ENCODE assay signal across 9 cellular contexts in genomic region chr5:61167382-61167781, GRCh38. TPM values are rescaled to one million over a fixed set of nuclear protein-coding genes. Genes with fewer than 3 reads are reported as not detected.
DNase-seq lines count a peak whose midpoint lies in the region; ATAC-seq, FAIRE-seq and TF ChIP-seq lines count a peak whose summit lies in the region.
"Had no signal": no experiment of that assay in that cellular context is flagged by ENCODE, and none has a peak within 500 bp of the region (broad histone marks: within the 10 kb centered on the region; RNA-seq: fewer than 3 reads in every experiment).

No MANE protein-coding gene starts in this region.

- H3K27ac Mint-ChIP-seq in HFFc6: no peak overlapping the region
- H3K27ac Mint-ChIP-seq: activated T-cell treated with anti-CD3 and anti-CD28 coated beads, Interleukin-2, amount 50 U/mL, for 72 hours had no signal

- no peak for FAIRE-seq in GM12878 (lab: Jason Lieb, UNC)

- no TSS peak for BruUV-seq in GM12878 (replicated peaks; lab: Mats Ljungman, UMichigan)

- peaks cover 18% of the 10 kb centered on the region for H3K4me1 Mint-ChIP-seq in HFFc6 (ENCODE audit: low read depth)

- H3K4me2 ChIP-seq in GM12878 (ENCODE audit: control insufficient read depth, insufficient read depth) (no peak overlapping the region), mesenchymal stem cell (ENCODE audit: low read length, poor library complexity, severe bottlenecking) (no peak overlapping the region)

- H3K79me1 ChIP-seq in mesenchymal stem cell (replicated peaks; ENCODE audit: low read length, poor library complexity, severe bottlenecking): peaks cover 6% of the 10 kb centered on the region

- no peak overlapping the region for H3K23ac ChIP-seq in mesenchymal stem cell (ENCODE audit: low read length in 2 of 2)

- peaks cover 18% of the 10 kb centered on the region for H3K79me2 ChIP-seq in GM12878 (ENCODE audit: control insufficient read depth, insufficient read depth, low read length)

- no peak overlapping the region for H2BK120ac ChIP-seq in mesenchymal stem cell (ENCODE audit: low read depth, low read length)

- TF ChIP-seq CTCF in HFFc6 (IDR thresholded peaks at IDR 0.05) (peak; percentile 56), GM12878 (IDR thresholded peaks at IDR 0.05 in 2 of 3, conservative IDR thresholded peaks at IDR 0.05 in 1 of 3; ENCODE audit: control insufficient read depth in 2 of 3, extremely low read depth in 1 of 3, insufficient read depth in 1 of 3, low read depth in 3 of 3, low read length in 3 of 3) (peak; percentile 31 to 73 (median 37); a peak in 5 of 6 replicates)

- 29% methylated on average over 4 of the region's 4 CpGs for WGBS in GM12878 (ENCODE audit: insufficient coverage, insufficient replicate concordance, low lambda C conversion rate, missing lambda C conversion rate)
- 77% methylated on average over 2 of the region's 4 CpGs for WGBS in mesenchymal stem cell

- no peaks in the 10 kb centered on the region; the same call in 1 of the 2 replicates for H3K4me1 ChIP-seq in GM12878 (ENCODE audit: control insufficient read depth, insufficient read depth, low read length)
- H3K4me1 ChIP-seq in mesenchymal stem cell (ENCODE audit: control insufficient read depth, insufficient read depth, low read depth, low read length): peaks cover 4% of the 10 kb centered on the region

- no peak overlapping the region for H3K4me3 Mint-ChIP-seq in HFFc6
- H3K4me3 Mint-ChIP-seq: activated T-cell treated with anti-CD3 and anti-CD28 coated beads, Interleukin-2, amount 50 U/mL, for 72 hours had no signal

- H3K9me3 Mint-ChIP-seq in HFFc6: no peaks in the 10 kb centered on the region
- H3K9me3 Mint-ChIP-seq: activated T-cell treated with anti-CD3 and anti-CD28 coated beads, Interleukin-2, amount 50 U/mL, for 72 hours had no signal

- RAD21 ChIA-PET in GM12878 (lab: Charles Lee; ENCODE audit: unreplicated experiment): interaction anchor here (0.8 to 1.4 kb wide), 3 partner anchors 9 to 240 kb away, joined by 3 to 5 read pairs (median 4); no protein-coding TSS in a partner anchor

- POLR2A ChIA-PET in GM12878 (lab: Charles Lee): interaction anchor here (0.6 kb wide), 1 partner anchor 241 kb away, joined by 3 read pairs; no protein-coding TSS in a partner anchor

- no peak overlapping the region for H3K18ac ChIP-seq in mesenchymal stem cell (ENCODE audit: low read depth in 1 of 2, low read length in 2 of 2)

- SMC1A ChIA-PET in GM12878 (lab: Charles Lee; ENCODE audit: uncharacterized antibody, unreplicated experiment): interaction anchor here (1.0 to 3.1 kb wide), 5 partner anchors 9 to 34 kb away, joined by 3 to 16 read pairs (median 4); no protein-coding TSS in a partner anchor

- CTCF ChIA-PET in GM12878 (lab: Yijun Ruan, JAX): interaction anchor here (1.1 to 2.1 kb wide), 4 partner anchors 15 to 34 kb away, joined by 3 to 8 read pairs (median 5); no protein-coding TSS in a partner anchor

- no peak overlapping the region for H2BK15ac ChIP-seq in mesenchymal stem cell (ENCODE audit: low read depth, poor library complexity, severe bottlenecking)

- H3K36me3 ChIP-seq in GM12878 (ENCODE audit: control insufficient read depth in 2 of 2, insufficient read depth in 2 of 2, low read length in 1 of 2) (no peaks in the 10 kb centered on the region), mesenchymal stem cell (ENCODE audit: control insufficient read depth in 1 of 2, insufficient read depth in 2 of 2, low read depth in 1 of 2, low read length in 2 of 2) (no peaks in the 10 kb centered on the region)

- ATAC-seq in GM12878 (peak; percentile 33), HG03108 (IDR thresholded peaks at IDR 0.05; ENCODE audit: unreplicated experiment) (no peak), GM21825 (IDR thresholded peaks at IDR 0.05; ENCODE audit: unreplicated experiment) (no peak), HG03045 (IDR thresholded peaks at IDR 0.05; ENCODE audit: unreplicated experiment) (no peak)
- ATAC-seq: activated T-cell treated with anti-CD3 and anti-CD28 coated beads, Interleukin-2, amount 50 U/mL, for 72 hours had no signal

- peak; percentile 84 for TF ChIP-seq RAD21 in GM12878 (IDR thresholded peaks at IDR 0.05; ENCODE audit: insufficient read depth, low read depth, low read length)

- peaks cover 11% of the 10 kb centered on the region for H3K36me3 Mint-ChIP-seq in HFFc6 (ENCODE audit: low read depth)

- no peak overlapping the region for H3K4ac ChIP-seq in mesenchymal stem cell (ENCODE audit: low read depth in 1 of 2, low read length in 2 of 2)

- H3K14ac ChIP-seq in mesenchymal stem cell (ENCODE audit: low read length in 2 of 2): no peak overlapping the region

- H3K27ac ChIP-seq in GM12878 (ENCODE audit: control insufficient read depth, insufficient read depth): no peak overlapping the region
- no peak overlapping the region for H3K27ac ChIP-seq in mesenchymal stem cell (ENCODE audit: low read length, poor library complexity, severe bottlenecking)

- H2AFZ ChIP-seq in GM12878 (ENCODE audit: control insufficient read depth, low read depth, low read length): no peak overlapping the region
- H2AFZ ChIP-seq in mesenchymal stem cell (ENCODE audit: low read depth, low read length): no peak overlapping the region

- TF ChIP-seq EP300 in GM12878 (IDR thresholded peaks at IDR 0.05; ENCODE audit: borderline replicate concordance in 1 of 2, control insufficient read depth in 1 of 2, low read depth in 2 of 2, low read length in 2 of 2): no peak

- H3K9ac ChIP-seq in GM12878 (ENCODE audit: control insufficient read depth, insufficient read depth, low read length) (no peak overlapping the region), mesenchymal stem cell (ENCODE audit: low read length) (peak overlapping the region; percentile 22)

- H3K27me3 Mint-ChIP-seq in HFFc6 (ENCODE audit: insufficient read depth): no peaks in the 10 kb centered on the region; the same call in 1 of the 2 replicates

- TF ChIP-seq POLR2A in GM12878 (IDR thresholded peaks at IDR 0.05; ENCODE audit: low read depth, low read length): no peak

- H3K27me3 ChIP-seq in GM12878 (replicated peaks in 1 of 2; ENCODE audit: control insufficient read depth in 2 of 2, insufficient read depth in 2 of 2, low read length in 1 of 2): no peaks in the 10 kb centered on the region
- H3K27me3 ChIP-seq in mesenchymal stem cell (ENCODE audit: control insufficient read depth in 1 of 2, insufficient read depth in 1 of 2, low read length in 2 of 2): no peaks in the 10 kb centered on the region

- no peak overlapping the region for H4K91ac ChIP-seq in mesenchymal stem cell (ENCODE audit: low read length)

- H4K20me1 ChIP-seq in GM12878 (ENCODE audit: control insufficient read depth, insufficient read depth): no peaks in the 10 kb centered on the region

- intact Hi-C loops in GM12878 (cut with micrococcal nuclease; ENCODE audit: unreplicated experiment): loop anchor here (2.0 to 10.0 kb wide), 4 partner anchors 367 to 767 kb away; no protein-coding TSS in a partner anchor

- no peak overlapping the region for H2BK12ac ChIP-seq in mesenchymal stem cell (ENCODE audit: low read length in 2 of 2)

- in situ Hi-C loops in Caki2 (cut with HindIII; ENCODE audit: low pct_unique_long_range_greater_than_20kb, low sequenced_read_pairs): no loop called here
- in situ Hi-C loops in GM12878 (cut with MboI): loop anchor here (10.0 kb wide), 1 partner anchor 157 kb away; no protein-coding TSS in a partner anchor

- H4K8ac ChIP-seq in mesenchymal stem cell (ENCODE audit: low read length): no peak overlapping the region

- H3K4me3 ChIP-seq in GM12878 (no peak overlapping the region), mesenchymal stem cell (ENCODE audit: insufficient read depth in 1 of 2, low read depth in 1 of 2, low read length in 2 of 2) (no peak overlapping the region)

- H3K9me3 ChIP-seq in GM12878 (replicated peaks; ENCODE audit: control insufficient read depth, insufficient read depth, low read length) (no peaks in the 10 kb centered on the region; the same call in 2 of the 3 replicates), mesenchymal stem cell (ENCODE audit: control insufficient read depth, low read length) (no peaks in the 10 kb centered on the region)

- H2BK5ac ChIP-seq in mesenchymal stem cell (ENCODE audit: low read depth, low read length, poor library complexity, severe bottlenecking): no peak overlapping the region

- peak; percentile 28 for DNase-seq in Caki2 (ENCODE audit: low read depth)
- no peak for DNase-seq in HFFc6
- no peak for DNase-seq in GM12878 (ENCODE audit: low read depth, low spot score)
- peak; percentile 39 for DNase-seq in mesenchymal stem cell
- no peak for DNase-seq in effector CD8-positive, alpha-beta T cell (lab: John Stamatoyannopoulos, UW)
- DNase-seq: activated T-cell treated with anti-CD3 and anti-CD28 coated beads, Interleukin-2, amount 50 U/mL, for 72 hours had no signal

- H2AK5ac ChIP-seq in mesenchymal stem cell (ENCODE audit: low read length, severe bottlenecking): no peak overlapping the region

TF ChIP-seq in GM12878, 131 proteins besides CTCF, POLR2A, EP300 and RAD21 (continues in another document):
- TF ChIP-seq TARDBP (IDR thresholded peaks at IDR 0.05; ENCODE audit: borderline replicate concordance): no peak

RNA-seq across cellular contexts. Expression of gene SMIM15, which starts 5.1 kb away (rescaled TPM):
- total RNA-seq in Caki2 (2014; rRNA removed; shearing (Covaris generic); ENCODE audit: low replicate concordance): 66.9 and 159 TPM in 2 replicates
- 10 to 100 TPM; 62.6 to 76.8 (median 68.6) TPM for total RNA-seq in HFFc6 (2021; fragmentation: NEBNext Ultra II Directional; extraction: Animal tissue kit (Norgen Biotek cat#: 25700))
- total RNA-seq in GM12878 (2013; cell fraction: nucleolus; rRNA removed): 14.9 and 18.4 TPM in 2 replicates
- total RNA-seq in GM12878 (2014; rRNA removed): 54.4 and 59.3 TPM in 2 replicates
- total RNA-seq in GM12878 (2014; rRNA removed; fragmentation: Illumina TruSeq; extraction: Trizol): 45.1 and 46.1 TPM in 2 replicates
- total RNA-seq in GM12878 (2021): 60.9 and 64.3 TPM in 2 replicates
- 14.3 TPM for polyA plus RNA-seq in GM12878 (2011; ENCODE audit: low read depth)
- 47.1 and 59.3 TPM in 2 replicates for polyA plus RNA-seq in GM12878 (2011; rRNA removed)
- polyA plus RNA-seq in GM12878 (2011; cell fraction: cytosol; rRNA removed): 27.8 and 39.3 TPM in 2 replicates
- 16.6 and 20.9 TPM in 2 replicates for polyA plus RNA-seq in GM12878 (2011; cell fraction: nucleus; rRNA removed)
- polyA plus RNA-seq in GM12878 (2012): 32.6 and 39.2 TPM in 2 replicates
- 83.3 and 106 TPM in 2 replicates for polyA plus RNA-seq in GM12878 (2014; fragmentation: Illumina TruSeq; extraction: Trizol)
- 10 to 100 TPM; 13.8 to 18.7 TPM for polyA plus RNA-seq in GM12878 (2014; fragmentation: Nextera tagmentation; extraction: Ambion mirVana)
- polyA plus RNA-seq in GM12878 (2014; rRNA removed): 49.4 and 53.5 TPM in 2 replicates
- 10 to 100 TPM; 73.7 to 74.7 TPM for polyA plus RNA-seq in GM12878 (2016; fragmentation: Nextera tagmentation; extraction: Ambion mirVana)
- polyA minus RNA-seq in GM12878 (2011; rRNA and poly(A)+ RNA removed): 37.6 and 46.2 TPM in 2 replicates
- 16.3 and 19.0 TPM in 2 replicates for polyA minus RNA-seq in GM12878 (2011; cell fraction: cytosol; rRNA and poly(A)+ RNA removed)
- polyA minus RNA-seq in GM12878 (2011; cell fraction: nucleus; rRNA and poly(A)+ RNA removed): 8.1 and 10.7 TPM in 2 replicates
- polyA plus RNA-seq in mesenchymal stem cell (2013, experiment 1 of 2): 65.4 TPM
- 68.3 TPM for polyA plus RNA-seq in mesenchymal stem cell (2013, experiment 2 of 2)

Comparison
In these comparisons a context has a peak if more than half of its experiments do, and no peak if none do; other contexts are left out.
1. DNase-seq: peak in Caki2 (single experiment) and mesenchymal stem cell (single experiment); none in HFFc6 (single experiment), GM12878 (single experiment) and effector CD8-positive, alpha-beta T cell (single experiment).